Comparison of ENCODE assay signal across 11 cellular contexts in the genomic region with DNA sequence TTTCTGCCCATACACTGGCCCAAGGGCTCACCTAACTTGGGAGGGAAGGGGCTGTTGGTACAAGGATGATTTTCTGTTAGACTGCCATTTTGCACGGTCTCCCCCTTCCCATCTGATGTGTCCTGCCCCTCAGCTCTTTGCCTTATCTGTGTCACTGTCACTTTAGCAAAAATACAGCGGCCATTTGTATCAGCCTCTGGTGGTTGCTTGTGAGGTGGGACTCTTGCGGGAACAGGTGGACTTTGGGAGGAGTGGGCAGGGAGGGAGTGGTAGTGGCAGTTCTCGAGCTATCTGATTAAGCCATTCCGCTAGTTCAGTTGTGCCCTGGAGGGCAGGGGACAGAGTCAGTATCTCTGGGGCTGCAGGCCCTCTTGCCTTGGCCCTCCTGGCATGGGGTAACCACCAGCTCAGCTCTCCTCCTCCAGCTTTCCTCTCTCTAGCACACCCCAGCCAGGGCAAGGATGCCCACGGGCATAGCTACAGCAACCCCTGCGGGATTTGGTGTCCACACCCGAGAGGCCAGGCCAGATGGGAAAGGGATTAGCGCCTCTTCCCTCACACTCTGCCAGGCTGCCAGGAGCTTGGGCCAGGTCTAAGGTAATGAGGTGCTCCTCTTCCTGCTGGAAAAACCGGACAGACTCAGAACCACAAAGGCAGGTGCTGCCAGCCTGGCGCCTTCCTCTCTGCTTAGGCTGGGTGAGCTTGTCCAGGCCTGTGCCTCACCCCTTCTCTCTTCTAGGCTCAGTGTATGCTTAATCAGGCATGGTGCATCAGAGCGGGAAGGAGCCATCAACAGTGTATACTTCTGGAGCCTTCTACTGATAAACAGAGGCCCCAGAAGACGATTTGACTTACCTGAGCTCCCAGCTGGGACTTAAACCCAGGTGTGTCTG. TPM values are rescaled to one million over a fixed set of nuclear protein-coding genes. Genes with fewer than 3 reads are reported as not detected.
DNase-seq lines count a peak whose midpoint lies in the region; ATAC-seq and TF ChIP-seq lines count a peak whose summit lies in the region.
"Had no signal": no experiment of that assay in that cellular context is flagged by ENCODE, and none has a peak within 500 bp of the region (broad histone marks: within the 10 kb centered on the region; RNA-seq: fewer than 3 reads in every experiment).

No MANE protein-coding gene starts in this region.

- DNase-seq in NCI-H82 (lab: John Stamatoyannopoulos, UW): peak; percentile 73
- DNase-seq in NCI-H82 treated with DMSO at 0.1 percent for 48 hours (lab: John Stamatoyannopoulos, UW; ENCODE audit: unreplicated experiment): no peak
- peak; percentile 91 to 94 for DNase-seq in NCI-H526 (lab: John Stamatoyannopoulos, UW)
- no peak for DNase-seq in chondrocyte (ENCODE audit: low spot score)
- no peak for DNase-seq in stimulated activated naive B cell treated with anti-CD40 and anti-IgM and Interleukin-4, amounts not matched to agents 10 μg/mL and 1 μg/mL and 100 μg/mL, for 72 hours
- DNase-seq in effector CD8-positive, alpha-beta T cell (lab: John Stamatoyannopoulos, UW): no peak
- no peak for DNase-seq in cortex of kidney (lab: John Stamatoyannopoulos, UW)
- DNase-seq in iPS-NIHi7 (ENCODE audit: extremely low spot score): no peak
- DNase-seq: activated effector memory CD4-positive, alpha-beta T cell treated with anti-CD3 and anti-CD28 coated beads, Interleukin-2, amount 50 U/mL, for 16 hours; SJCRH30 had no signal

- H3K27ac Mint-ChIP-seq in chondrocyte (ENCODE audit: unreplicated experiment): peak overlapping the region; percentile 73
- peak overlapping the region; percentile 20 for H3K27ac Mint-ChIP-seq in stimulated activated naive B cell treated with anti-CD40 and anti-IgM and Interleukin-4, amounts not matched to agents 10 μg/mL and 1 μg/mL and 100 μg/mL, for 72 hours

- peaks cover 10% of the 10 kb centered on the region for H3K4me1 Mint-ChIP-seq in chondrocyte (ENCODE audit: low read depth)
- H3K4me1 Mint-ChIP-seq in stimulated activated naive B cell treated with anti-CD40 and anti-IgM and Interleukin-4, amounts not matched to agents 10 μg/mL and 1 μg/mL and 100 μg/mL, for 72 hours: peaks cover 8 to 45% of the 10 kb centered on the region in 2 donors

- ATAC-seq in stimulated activated naive B cell treated with anti-CD40 and anti-IgM and Interleukin-4, amounts not matched to agents 10 μg/mL and 1 μg/mL and 100 μg/mL, for 72 hours (replicated peaks): no peak

- peaks cover 23% of the 10 kb centered on the region for H3K36me3 Mint-ChIP-seq in chondrocyte (ENCODE audit: low read depth)
- H3K36me3 Mint-ChIP-seq in stimulated activated naive B cell treated with anti-CD40 and anti-IgM and Interleukin-4, amounts not matched to agents 10 μg/mL and 1 μg/mL and 100 μg/mL, for 72 hours: peaks cover 24 to 44% of the 10 kb centered on the region in 2 donors

- no peaks in the 10 kb centered on the region for H3K27me3 Mint-ChIP-seq in chondrocyte (ENCODE audit: low read depth)
- H3K27me3 Mint-ChIP-seq in stimulated activated naive B cell treated with anti-CD40 and anti-IgM and Interleukin-4, amounts not matched to agents 10 μg/mL and 1 μg/mL and 100 μg/mL, for 72 hours: no peaks in the 10 kb centered on the region

- TF ChIP-seq CTCF in chondrocyte (IDR thresholded peaks at IDR 0.05): no peak

- H3K9me3 Mint-ChIP-seq in chondrocyte (ENCODE audit: low read depth): no peaks in the 10 kb centered on the region
- no peaks in the 10 kb centered on the region for H3K9me3 Mint-ChIP-seq in stimulated activated naive B cell treated with anti-CD40 and anti-IgM and Interleukin-4, amounts not matched to agents 10 μg/mL and 1 μg/mL and 100 μg/mL, for 72 hours

- H3K4me3 Mint-ChIP-seq in chondrocyte (ENCODE audit: unreplicated experiment): no peak overlapping the region
- no peak overlapping the region for H3K4me3 Mint-ChIP-seq in stimulated activated naive B cell treated with anti-CD40 and anti-IgM and Interleukin-4, amounts not matched to agents 10 μg/mL and 1 μg/mL and 100 μg/mL, for 72 hours

RNA-seq across cellular contexts. Expression of gene SLC48A1, which starts 8.7 kb away (rescaled TPM):
- 11.4 to 18.4 TPM (median 11.5 TPM) in 3 replicates for total RNA-seq in chondrocyte

RNA-seq across cellular contexts. Expression of gene RAPGEF3, which starts 23.0 kb away (rescaled TPM):
- total RNA-seq in chondrocyte: 1.3 to 1.8 TPM (median 1.3 TPM) in 3 replicates

RNA-seq across cellular contexts. Expression of gene HDAC7, which starts 38.0 kb away (rescaled TPM):
- total RNA-seq in chondrocyte: 79.1 to 93.2 TPM (median 89.6 TPM) in 3 replicates

RNA-seq across cellular contexts. Expression of gene ENDOU, which starts 56.4 kb away (rescaled TPM):
- total RNA-seq in chondrocyte: not detected in 3 replicates
- total RNA-seq: glomerular endothelial cell, SJCRH30 had no signal

Comparison
In these comparisons a context has a peak if more than half of its experiments do, and no peak if none do; other contexts are left out.
1. DNase-seq: peak in NCI-H82 (single experiment) and NCI-H526 (2 of 2); none in NCI-H82 treated with DMSO at 0.1 percent for 48 hours (single experiment), chondrocyte (single experiment), stimulated activated naive B cell treated with anti-CD40 and anti-IgM and Interleukin-4, amounts not matched to agents 10 μg/mL and 1 μg/mL and 100 μg/mL, for 72 hours (single experiment), effector CD8-positive, alpha-beta T cell (single experiment), cortex of kidney (single experiment) and iPS-NIHi7 (single experiment).